1 cellular context compared by ENCODE assay signal in the genomic region with DNA sequence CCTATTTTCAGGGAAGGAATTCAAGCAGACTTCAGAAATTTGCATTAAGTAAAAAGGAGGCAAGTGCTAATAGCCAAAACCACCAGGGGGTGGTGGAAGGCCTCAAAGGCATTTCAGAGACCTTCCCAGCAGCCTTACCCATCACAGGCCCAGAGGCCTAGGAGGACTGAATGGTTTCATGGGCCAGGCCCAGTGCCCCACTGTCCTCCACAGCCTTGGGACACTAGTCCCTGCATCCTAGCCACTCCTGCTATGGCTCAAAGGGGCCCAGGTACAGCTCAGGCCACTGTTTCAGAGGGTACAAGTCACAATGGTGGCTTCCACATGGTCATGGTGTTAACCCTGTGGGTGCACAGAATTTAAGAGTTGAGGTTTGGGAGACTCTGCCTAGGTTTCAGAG.
TF ChIP-seq lines count a peak whose summit lies in the region.

No MANE protein-coding gene starts in this region.

TF ChIP-seq in HepG2, 621 proteins besides CTCF, POLR2A, EP300 and RAD21:
- TF ChIP-seq, protein P1, sequence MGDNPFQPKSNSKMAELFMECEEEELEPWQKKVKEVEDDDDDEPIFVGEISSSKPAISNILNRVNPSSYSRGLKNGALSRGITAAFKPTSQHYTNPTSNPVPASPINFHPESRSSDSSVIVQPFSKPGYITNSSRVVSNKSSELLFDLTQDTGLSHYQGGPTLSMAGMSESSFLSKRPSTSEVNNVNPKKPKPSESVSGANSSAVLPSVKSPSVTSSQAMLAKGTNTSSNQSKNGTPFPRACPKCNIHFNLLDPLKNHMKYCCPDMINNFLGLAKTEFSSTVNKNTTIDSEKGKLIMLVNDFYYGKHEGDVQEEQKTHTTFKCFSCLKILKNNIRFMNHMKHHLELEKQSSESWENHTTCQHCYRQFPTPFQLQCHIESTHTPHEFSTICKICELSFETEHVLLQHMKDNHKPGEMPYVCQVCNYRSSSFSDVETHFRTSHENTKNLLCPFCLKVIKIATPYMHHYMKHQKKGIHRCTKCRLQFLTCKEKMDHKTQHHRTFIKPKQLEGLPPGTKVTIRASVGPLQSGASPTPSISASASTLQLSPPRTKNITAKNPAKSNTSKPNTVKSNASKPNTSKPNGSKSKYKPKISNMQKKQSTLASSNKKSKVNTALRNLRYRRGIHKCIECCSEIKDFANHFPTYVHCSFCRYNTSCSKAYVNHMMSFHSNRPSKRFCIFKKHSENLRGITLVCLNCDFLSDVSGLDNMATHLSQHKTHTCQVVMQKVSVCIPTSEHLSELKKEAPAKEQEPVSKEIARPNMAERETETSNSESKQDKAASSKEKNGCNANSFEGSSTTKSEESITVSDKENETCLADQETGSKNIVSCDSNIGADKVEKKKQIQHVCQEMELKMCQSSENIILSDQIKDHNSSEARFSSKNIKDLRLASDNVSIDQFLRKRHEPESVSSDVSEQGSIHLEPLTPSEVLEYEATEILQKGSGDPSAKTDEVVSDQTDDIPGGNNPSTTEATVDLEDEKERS (CRISPR knock-in tag; IDR thresholded peaks at IDR 0.05), result 0 out of 2 replicates have a peak, but pooled peaks have one; percentile 65
- TF ChIP-seq MEIS2 (CRISPR knock-in tag; IDR thresholded peaks at IDR 0.05), result no peak
- TF ChIP-seq, protein P2, sequence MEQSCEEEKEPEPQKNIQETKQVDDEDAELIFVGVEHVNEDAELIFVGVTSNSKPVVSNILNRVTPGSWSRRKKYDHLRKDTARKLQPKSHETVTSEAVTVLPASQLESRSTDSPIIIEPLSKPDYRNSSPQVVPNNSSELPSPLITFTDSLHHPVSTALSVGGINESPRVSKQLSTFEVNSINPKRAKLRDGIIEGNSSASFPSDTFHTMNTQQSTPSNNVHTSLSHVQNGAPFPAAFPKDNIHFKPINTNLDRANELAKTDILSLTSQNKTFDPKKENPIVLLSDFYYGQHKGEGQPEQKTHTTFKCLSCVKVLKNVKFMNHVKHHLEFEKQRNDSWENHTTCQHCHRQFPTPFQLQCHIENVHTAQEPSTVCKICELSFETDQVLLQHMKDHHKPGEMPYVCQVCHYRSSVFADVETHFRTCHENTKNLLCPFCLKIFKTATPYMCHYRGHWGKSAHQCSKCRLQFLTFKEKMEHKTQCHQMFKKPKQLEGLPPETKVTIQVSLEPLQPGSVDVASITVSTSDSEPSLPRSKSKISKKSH (CRISPR knock-in tag; IDR thresholded peaks at IDR 0.05; ENCODE audit: borderline replicate concordance), result 0 out of 2 replicates have a peak, but pooled peaks have one; percentile 49
- no peak for TF ChIP-seq ZNF350 (CRISPR knock-in tag; IDR thresholded peaks at IDR 0.05; ENCODE audit: borderline replicate concordance, low read depth)
- TF ChIP-seq ZFP36 (IDR thresholded peaks at IDR 0.05; ENCODE audit: borderline replicate concordance, low read depth, low read length, partially characterized antibody), result peak; percentile 46
